ENCODE assay signal across 8 cellular contexts in the genomic region with DNA sequence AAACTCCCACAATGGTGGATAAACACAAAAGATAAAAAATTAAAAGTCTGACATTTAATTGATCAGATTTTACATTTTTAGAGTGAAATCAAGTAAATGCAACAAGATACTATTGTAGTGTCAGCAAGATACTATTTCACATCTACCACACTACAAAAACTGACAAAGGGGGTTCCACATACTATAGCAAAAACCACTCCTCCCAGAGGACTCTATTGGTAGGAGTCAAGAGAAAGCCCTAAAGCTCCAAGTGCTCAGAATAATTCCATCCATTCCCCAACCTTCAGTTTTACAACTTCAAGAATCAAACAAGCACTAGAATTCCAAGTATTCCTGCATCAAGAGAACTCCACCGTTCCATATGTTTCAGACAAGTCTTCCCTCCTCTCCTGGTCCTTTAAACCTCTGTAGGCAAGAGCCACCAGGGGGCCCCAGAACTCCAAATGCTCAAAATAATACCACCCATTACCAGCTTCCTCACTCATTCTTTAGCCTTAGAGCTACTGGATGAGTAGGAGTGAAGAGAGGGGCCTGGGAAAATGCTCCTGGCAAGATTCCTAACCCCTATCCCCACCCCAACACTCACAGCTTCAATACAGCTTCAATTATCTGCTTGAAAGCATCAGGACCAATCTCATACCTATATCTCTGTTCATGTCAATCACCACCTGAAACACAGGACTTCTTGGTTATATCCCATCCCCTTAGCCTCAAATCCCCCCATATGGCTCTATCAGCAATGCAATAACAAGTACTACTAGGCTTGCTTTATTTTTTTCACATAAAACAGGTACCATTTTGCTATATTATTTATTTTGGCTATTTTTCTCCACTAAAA. TPM values are rescaled to one million over a fixed set of nuclear protein-coding genes. Genes with fewer than 3 reads are reported as not detected.
DNase-seq lines count a peak whose midpoint lies in the region; ATAC-seq and TF ChIP-seq lines count a peak whose summit lies in the region.

No MANE protein-coding gene starts in this region.

- no peak overlapping the region for H3K4me3 Mint-ChIP-seq in neural crest cell

- DNase-seq in DMS153 treated with DMSO at 0.1 percent for 48 hours (lab: John Stamatoyannopoulos, UW; ENCODE audit: unreplicated experiment) = peak; percentile 20
- DNase-seq in DMS153 (lab: John Stamatoyannopoulos, UW) = no peak
- peak; percentile 34 for DNase-seq in NCI-H345 (lab: John Stamatoyannopoulos, UW)
- DNase-seq in activated CD4-positive, alpha-beta T cell treated with anti-CD3 and anti-CD28 coated beads, Interleukin-2, amount 50 U/mL, for 4 hours = peak; percentile 49 to 51
- DNase-seq in erythroblast (lab: John Stamatoyannopoulos, UW) = peak; percentile 53 to 78
- peak; percentile 53 for DNase-seq in neural crest cell (ENCODE audit: low read depth, low spot score)
- no peak for DNase-seq in 8988T

- no peaks in the 10 kb centered on the region for H3K27me3 Mint-ChIP-seq in neural crest cell (ENCODE audit: low read depth)

- peaks cover 18% of the 10 kb centered on the region for H3K36me3 Mint-ChIP-seq in neural crest cell (ENCODE audit: low read depth)

- H3K9me3 Mint-ChIP-seq in neural crest cell = no peaks in the 10 kb centered on the region

- TF ChIP-seq CTCF in neural crest cell (conservative IDR thresholded peaks at IDR 0.05) = peak; percentile 77

- peak; percentile 75 for ATAC-seq in HG02642 (IDR thresholded peaks at IDR 0.05; ENCODE audit: poor library complexity, unreplicated experiment)

- H3K27ac Mint-ChIP-seq in neural crest cell (ENCODE audit: unreplicated experiment) = no peak overlapping the region

- TF ChIP-seq POLR2A in erythroblast (IDR thresholded peaks at IDR 0.05; ENCODE audit: low read length) = no peak

- H3K4me1 Mint-ChIP-seq in neural crest cell = peaks cover 16% of the 10 kb centered on the region

RNA-seq across cellular contexts. Expression of gene TOR1AIP2, which starts 9.9 kb away (rescaled TPM):
- total RNA-seq in neural crest cell = 76.2 and 78.0 TPM in 2 replicates

RNA-seq across cellular contexts. Expression of gene TOR1AIP1, which starts 14.4 kb away (rescaled TPM):
- total RNA-seq in neural crest cell = 21.5 and 22.1 TPM in 2 replicates

Comparison
In these comparisons a context has a peak if more than half of its experiments do, and no peak if none do; other contexts are left out.
1. DNase-seq: peak in DMS153 treated with DMSO at 0.1 percent for 48 hours (single experiment), NCI-H345 (single experiment), activated CD4-positive, alpha-beta T cell treated with anti-CD3 and anti-CD28 coated beads, Interleukin-2, amount 50 U/mL, for 4 hours (2 of 2), erythroblast (2 of 2) and neural crest cell (single experiment); none in DMS153 (single experiment) and 8988T (single experiment).